15 cellular contexts compared by ENCODE assay signal in the genomic region with DNA sequence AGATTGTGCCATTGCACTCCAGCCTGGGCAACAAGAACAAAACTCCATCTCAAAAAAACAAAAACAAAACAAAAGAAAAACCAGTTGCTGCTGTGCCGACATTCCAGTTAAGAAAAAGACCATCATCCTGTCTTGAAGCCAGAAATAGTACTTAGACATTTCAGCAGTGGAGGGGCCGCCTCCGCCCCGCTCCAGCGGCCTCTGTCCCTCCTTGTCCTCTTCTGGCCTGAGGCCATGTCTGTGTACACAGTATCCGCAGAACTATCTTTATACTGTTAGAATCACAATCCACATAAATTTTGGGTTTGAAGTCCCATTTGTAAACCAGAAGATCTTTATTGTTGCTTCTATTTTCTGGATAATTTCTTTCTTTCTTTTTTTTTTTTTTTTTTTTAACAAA. TPM values are rescaled to one million over a fixed set of nuclear protein-coding genes. Genes with fewer than 3 reads are reported as not detected.
DNase-seq lines count a peak whose midpoint lies in the region; ATAC-seq and TF ChIP-seq lines count a peak whose summit lies in the region.
"Had no signal": no experiment of that assay in that cellular context is flagged by ENCODE, and none has a peak within 500 bp of the region (broad histone marks: within the 10 kb centered on the region; RNA-seq: fewer than 3 reads in every experiment).

No MANE protein-coding gene starts in this region.

- H3K27ac Mint-ChIP-seq in CD4-positive, CD25-positive, alpha-beta regulatory T cell: peak overlapping the region in 2 of 3 donors; percentile 29 to 86
- H3K27ac Mint-ChIP-seq in T-helper 17 cell (peak overlapping the region; percentile 34), endothelial cell (ENCODE audit: unreplicated experiment) (peak overlapping the region; percentile 82)

- H3K9me3 Mint-ChIP-seq in CD4-positive, CD25-positive, alpha-beta regulatory T cell: no peaks in the 10 kb centered on the region
- no peaks in the 10 kb centered on the region for H3K9me3 Mint-ChIP-seq in endothelial cell (ENCODE audit: unreplicated experiment)
- H3K9me3 Mint-ChIP-seq: CD4-positive, alpha-beta memory T cell; H9 had no signal

- no peak overlapping the region for H3K4me3 Mint-ChIP-seq in CD4-positive, CD25-positive, alpha-beta regulatory T cell
- no peak overlapping the region for H3K4me3 Mint-ChIP-seq in T-helper 17 cell
- H3K4me3 Mint-ChIP-seq in endothelial cell (ENCODE audit: unreplicated experiment): no peak overlapping the region
- H3K4me3 Mint-ChIP-seq: H9 had no signal

- H3K36me3 Mint-ChIP-seq in CD4-positive, CD25-positive, alpha-beta regulatory T cell: peaks cover 22% of the 10 kb centered on the region
- H3K36me3 Mint-ChIP-seq in T-helper 17 cell (ENCODE audit: low read depth) (no peaks in the 10 kb centered on the region), endothelial cell (ENCODE audit: low read depth, unreplicated experiment) (peaks cover 26% of the 10 kb centered on the region)

- H3K9me3 ChIP-seq in CD4-positive, CD25-positive, alpha-beta regulatory T cell (ENCODE audit: control insufficient read depth in 2 of 2, low read length in 2 of 2): no peaks in the 10 kb centered on the region
- H3K9me3 ChIP-seq in T-helper 17 cell (ENCODE audit: control insufficient read depth, low read length, poor library complexity, severe bottlenecking): no peaks in the 10 kb centered on the region
- H3K9me3 ChIP-seq: BE2C had no signal

- peaks cover 5 to 54% (median 31%) of the 10 kb centered on the region in 4 donors for H3K4me1 Mint-ChIP-seq in CD4-positive, CD25-positive, alpha-beta regulatory T cell
- H3K4me1 Mint-ChIP-seq in T-helper 17 cell (peaks cover 8% of the 10 kb centered on the region), endothelial cell (ENCODE audit: unreplicated experiment) (peaks cover 13% of the 10 kb centered on the region)

- H3K27ac ChIP-seq in CD4-positive, CD25-positive, alpha-beta regulatory T cell (ENCODE audit: insufficient read depth, low read length, poor library complexity, severe bottlenecking): no peak overlapping the region

- no peak for DNase-seq in CD4-positive, CD25-positive, alpha-beta regulatory T cell
- no peak for DNase-seq in T-helper 17 cell
- no peak for DNase-seq in endothelial cell (ENCODE audit: low spot score)
- peak; percentile 26 for DNase-seq in superior temporal gyrus (ENCODE audit: extremely low spot score)
- DNase-seq in NOMO-1 treated with dmso at 0.1 percent for 144 hours (lab: John Stamatoyannopoulos, UW; ENCODE audit: unreplicated experiment): no peak
- DNase-seq: ACHN; BE2C; CD4-positive, alpha-beta memory T cell; DMS153; DMS79; GDM1; H9; IMR-90 had no signal

- no peak for TF ChIP-seq CTCF in endothelial cell (IDR thresholded peaks at IDR 0.05; ENCODE audit: unreplicated experiment)

- peaks cover 37% of the 10 kb centered on the region for H3K4me1 ChIP-seq in CD4-positive, CD25-positive, alpha-beta regulatory T cell (ENCODE audit: control insufficient read depth, insufficient read depth, low read length, poor library complexity, severe bottlenecking)
- H3K4me1 ChIP-seq: BE2C had no signal

- H3K36me3 ChIP-seq in CD4-positive, CD25-positive, alpha-beta regulatory T cell (ENCODE audit: control insufficient read depth, insufficient read depth, low read length): peaks cover 34% of the 10 kb centered on the region

- H3K4me3 ChIP-seq in CD4-positive, CD25-positive, alpha-beta regulatory T cell (ENCODE audit: low read depth, low read length): no peak overlapping the region

- no peaks in the 10 kb centered on the region for H3K27me3 ChIP-seq in CD4-positive, CD25-positive, alpha-beta regulatory T cell (ENCODE audit: control insufficient read depth, insufficient read depth, low read length)
- H3K27me3 ChIP-seq: BE2C had no signal

- ATAC-seq in CD4-positive, CD25-positive, alpha-beta regulatory T cell (ENCODE audit: low read depth in 2 of 2): no peak
- ATAC-seq in T-helper 17 cell (no peak), GM18909 (IDR thresholded peaks at IDR 0.05; ENCODE audit: poor library complexity, unreplicated experiment) (no peak)

- no peaks in the 10 kb centered on the region for H3K27me3 Mint-ChIP-seq in CD4-positive, CD25-positive, alpha-beta regulatory T cell
- H3K27me3 Mint-ChIP-seq in T-helper 17 cell: no peaks in the 10 kb centered on the region
- H3K27me3 Mint-ChIP-seq in endothelial cell (ENCODE audit: unreplicated experiment): peaks cover 1% of the 10 kb centered on the region
- H3K27me3 Mint-ChIP-seq: CD4-positive, alpha-beta memory T cell had no signal

RNA-seq across cellular contexts. Expression of a gene that starts 24.9 kb away (rescaled TPM):
- 162 TPM for total RNA-seq in CD4-positive, CD25-positive, alpha-beta regulatory T cell
- polyA plus RNA-seq in CD4-positive, CD25-positive, alpha-beta regulatory T cell: 10 to 100 TPM; 10.9 to 15.3 (median 12.8) TPM
- 100 to 1,000 TPM; 100 to 141 TPM for total RNA-seq in T-helper 17 cell
- 49.3 TPM for total RNA-seq in endothelial cell (ENCODE audit: unreplicated experiment)

RNA-seq across cellular contexts. Expression of a gene that starts 43.3 kb away (rescaled TPM):
- total RNA-seq in CD4-positive, CD25-positive, alpha-beta regulatory T cell: 1.2 TPM
- polyA plus RNA-seq in CD4-positive, CD25-positive, alpha-beta regulatory T cell: not detected
- total RNA-seq in T-helper 17 cell (under 1 TPM; 0.65 to 0.86 TPM), endothelial cell (ENCODE audit: unreplicated experiment) (0.26 TPM)
- total RNA-seq: Daoy, IMR-90 had no signal
- polyA plus RNA-seq: CD4-positive, alpha-beta memory T cell had no signal

RNA-seq across cellular contexts. Expression of a gene that starts 55.8 kb away (rescaled TPM):
- total RNA-seq in CD4-positive, CD25-positive, alpha-beta regulatory T cell: 351 TPM
- 100 to 1,000 TPM; 707 to 964 (median 782) TPM for polyA plus RNA-seq in CD4-positive, CD25-positive, alpha-beta regulatory T cell
- total RNA-seq in T-helper 17 cell (100 to 1,000 TPM; 346 to 383 TPM), endothelial cell (ENCODE audit: unreplicated experiment) (140 TPM)
